Comparison of ENCODE assay signal across 1 cellular context in genomic region chr17:43212641-43213490, GRCh38.
TF ChIP-seq lines count a peak whose summit lies in the region.

No MANE protein-coding gene starts in this region.

TF ChIP-seq in HepG2, 621 proteins besides CTCF, POLR2A, EP300 and RAD21:
- TF ChIP-seq NR2F6 (IDR thresholded peaks at IDR 0.05) (no peak), NR2F6 (CRISPR knock-in tag; IDR thresholded peaks at IDR 0.05) (0 out of 2 replicates have a peak, but pooled peaks have one; percentile 1), ZFP36L2 (CRISPR knock-in tag; IDR thresholded peaks at IDR 0.05) (0 out of 2 replicates have a peak, but pooled peaks have one; percentile 22), DBP (CRISPR knock-in tag; IDR thresholded peaks at IDR 0.05; ENCODE audit: not compliant biosample characterization) (peak; percentile 11), ZNF430 (CRISPR knock-in tag; IDR thresholded peaks at IDR 0.05) (no peak), ARNTL (CRISPR knock-in tag; IDR thresholded peaks at IDR 0.05) (peak; percentile 44; the same call in 1 of the 2 replicates), ZNF546 (CRISPR knock-in tag; conservative IDR thresholded peaks at IDR 0.05) (no peak), ZNF687 (CRISPR knock-in tag; IDR thresholded peaks at IDR 0.05) (peak; percentile 26; the same call in 1 of the 2 replicates), MED1 (CRISPR knock-in tag; IDR thresholded peaks at IDR 0.05) (peak; percentile 54), KDM5B (CRISPR knock-in tag; IDR thresholded peaks at IDR 0.05; ENCODE audit: borderline replicate concordance) (no peak), ZNF652 (CRISPR knock-in tag; IDR thresholded peaks at IDR 0.05; ENCODE audit: borderline replicate concordance, low read depth) (no peak), ZNF44 (CRISPR knock-in tag; IDR thresholded peaks at IDR 0.05) (0 out of 2 replicates have a peak, but pooled peaks have one; percentile 32), ZNF510 (CRISPR knock-in tag; IDR thresholded peaks at IDR 0.05; ENCODE audit: low read depth) (0 out of 2 replicates have a peak, but pooled peaks have one; percentile 54), ZNF343 (CRISPR knock-in tag; IDR thresholded peaks at IDR 0.05) (peak; percentile 35; the same call in 1 of the 2 replicates), MEIS1 (CRISPR knock-in tag; IDR thresholded peaks at IDR 0.05; ENCODE audit: borderline replicate concordance) (0 out of 2 replicates have a peak, but pooled peaks have one; percentile 42), ZBTB42 (CRISPR knock-in tag; IDR thresholded peaks at IDR 0.05) (0 out of 2 replicates have a peak, but pooled peaks have one; percentile 40), ZNF605 (CRISPR knock-in tag; IDR thresholded peaks at IDR 0.05) (no peak), ZNF383 (CRISPR knock-in tag; IDR thresholded peaks at IDR 0.05; ENCODE audit: borderline replicate concordance) (0 out of 2 replicates have a peak, but pooled peaks have one; percentile 71), TCF7L2 (IDR thresholded peaks at IDR 0.05; ENCODE audit: low read depth, low read length) (no peak), ZNF770 (CRISPR knock-in tag; IDR thresholded peaks at IDR 0.05) (no peak), ZNF766 (CRISPR knock-in tag; IDR thresholded peaks at IDR 0.05; ENCODE audit: borderline replicate concordance) (no peak), ZNF598 (CRISPR knock-in tag; IDR thresholded peaks at IDR 0.05; ENCODE audit: borderline replicate concordance) (no peak), ZNF781 (CRISPR knock-in tag; IDR thresholded peaks at IDR 0.05; ENCODE audit: borderline replicate concordance, not compliant biosample characterization) (peak; percentile 11), HNF4A (CRISPR knock-in tag; IDR thresholded peaks at IDR 0.05) (peak; percentile 43), ARHGAP35 (CRISPR knock-in tag; IDR thresholded peaks at IDR 0.05; ENCODE audit: borderline replicate concordance) (no peak), ZNF230 (CRISPR knock-in tag; IDR thresholded peaks at IDR 0.05) (0 out of 2 replicates have a peak, but pooled peaks have one; percentile 47), SRSF4 (IDR thresholded peaks at IDR 0.05; ENCODE audit: low read depth, low read length, poor library complexity, severe bottlenecking) (no peak), NFATC3 (CRISPR knock-in tag; IDR thresholded peaks at IDR 0.05) (0 out of 2 replicates have a peak, but pooled peaks have one; percentile 42), ZNF256 (CRISPR knock-in tag; conservative IDR thresholded peaks at IDR 0.05) (no peak), ELF4 (CRISPR knock-in tag; IDR thresholded peaks at IDR 0.05; ENCODE audit: borderline replicate concordance) (0 out of 2 replicates have a peak, but pooled peaks have one; percentile 2), MAFF (IDR thresholded peaks at IDR 0.05; ENCODE audit: low read depth, low read length) (peak; percentile 66), ELF3 (CRISPR knock-in tag; IDR thresholded peaks at IDR 0.05) (0 out of 2 replicates have a peak, but pooled peaks have one; percentile 16), ZBTB33 (CRISPR knock-in tag; IDR thresholded peaks at IDR 0.05) (peak; percentile 62), TAF1 (CRISPR knock-in tag; IDR thresholded peaks at IDR 0.05) (0 out of 2 replicates have a peak, but pooled peaks have one; percentile 24), GATAD2A (CRISPR knock-in tag; IDR thresholded peaks at IDR 0.05) (peak; percentile 6; the same call in 1 of the 2 replicates), ZNF143 (CRISPR knock-in tag; IDR thresholded peaks at IDR 0.05) (no peak), FUBP1 (CRISPR knock-in tag; IDR thresholded peaks at IDR 0.05; ENCODE audit: borderline replicate concordance) (0 out of 2 replicates have a peak, but pooled peaks have one; percentile 36), ZNF496 (CRISPR knock-in tag; IDR thresholded peaks at IDR 0.05; ENCODE audit: insufficient replicate concordance) (no peak), PAX8 (CRISPR knock-in tag; IDR thresholded peaks at IDR 0.05; ENCODE audit: borderline replicate concordance) (0 out of 2 replicates have a peak, but pooled peaks have one; percentile 67), YEATS4 (CRISPR knock-in tag; IDR thresholded peaks at IDR 0.05; ENCODE audit: borderline replicate concordance) (0 out of 2 replicates have a peak, but pooled peaks have one; percentile 24), KLF12 (CRISPR knock-in tag; IDR thresholded peaks at IDR 0.05; ENCODE audit: borderline replicate concordance) (0 out of 2 replicates have a peak, but pooled peaks have one; percentile 29), XRCC5 (optimal IDR thresholded peaks at IDR 0.05; ENCODE audit: low read length) (no peak), ZBTB38 (CRISPR knock-in tag; IDR thresholded peaks at IDR 0.05) (peak; percentile 45; the same call in 1 of the 2 replicates), MAFK (conservative IDR thresholded peaks at IDR 0.05 in 1 of 2, IDR thresholded peaks at IDR 0.05 in 1 of 2; ENCODE audit: low read length in 2 of 2) (peak; percentile 78 to 81), ZMAT3 (CRISPR knock-in tag; conservative IDR thresholded peaks at IDR 0.05) (no peak)
- TF ChIP-seq, protein P1, sequence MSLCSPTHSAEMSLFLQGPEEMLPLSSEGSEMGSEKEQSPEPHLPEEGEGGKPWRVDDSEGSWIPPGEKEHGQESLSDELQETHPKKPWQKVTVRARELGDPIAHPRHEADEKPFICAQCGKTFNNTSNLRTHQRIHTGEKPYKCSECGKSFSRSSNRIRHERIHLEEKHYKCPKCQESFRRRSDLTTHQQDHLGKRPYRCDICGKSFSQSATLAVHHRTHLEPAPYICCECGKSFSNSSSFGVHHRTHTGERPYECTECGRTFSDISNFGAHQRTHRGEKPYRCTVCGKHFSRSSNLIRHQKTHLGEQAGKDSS (CRISPR knock-in tag; IDR thresholded peaks at IDR 0.05; ENCODE audit: borderline replicate concordance, low read depth): 0 out of 2 replicates have a peak, but pooled peaks have one; percentile 66
- TF ChIP-seq, protein P2, sequence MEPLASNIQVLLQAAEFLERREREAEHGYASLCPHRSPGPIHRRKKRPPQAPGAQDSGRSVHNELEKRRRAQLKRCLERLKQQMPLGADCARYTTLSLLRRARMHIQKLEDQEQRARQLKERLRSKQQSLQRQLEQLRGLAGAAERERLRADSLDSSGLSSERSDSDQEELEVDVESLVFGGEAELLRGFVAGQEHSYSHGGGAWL (CRISPR knock-in tag; IDR thresholded peaks at IDR 0.05): 0 out of 2 replicates have a peak, but pooled peaks have one; percentile 25
- TF ChIP-seq, protein P3, sequence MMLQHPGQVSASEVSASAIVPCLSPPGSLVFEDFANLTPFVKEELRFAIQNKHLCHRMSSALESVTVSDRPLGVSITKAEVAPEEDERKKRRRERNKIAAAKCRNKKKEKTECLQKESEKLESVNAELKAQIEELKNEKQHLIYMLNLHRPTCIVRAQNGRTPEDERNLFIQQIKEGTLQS (CRISPR knock-in tag; IDR thresholded peaks at IDR 0.05): no peak
- TF ChIP-seq, protein P4, sequence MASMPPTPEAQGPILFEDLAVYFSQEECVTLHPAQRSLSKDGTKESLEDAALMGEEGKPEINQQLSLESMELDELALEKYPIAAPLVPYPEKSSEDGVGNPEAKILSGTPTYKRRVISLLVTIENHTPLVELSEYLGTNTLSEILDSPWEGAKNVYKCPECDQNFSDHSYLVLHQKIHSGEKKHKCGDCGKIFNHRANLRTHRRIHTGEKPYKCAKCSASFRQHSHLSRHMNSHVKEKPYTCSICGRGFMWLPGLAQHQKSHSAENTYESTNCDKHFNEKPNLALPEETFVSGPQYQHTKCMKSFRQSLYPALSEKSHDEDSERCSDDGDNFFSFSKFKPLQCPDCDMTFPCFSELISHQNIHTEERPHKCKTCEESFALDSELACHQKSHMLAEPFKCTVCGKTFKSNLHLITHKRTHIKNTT (CRISPR knock-in tag; IDR thresholded peaks at IDR 0.05): no peak
- TF ChIP-seq, protein P5, sequence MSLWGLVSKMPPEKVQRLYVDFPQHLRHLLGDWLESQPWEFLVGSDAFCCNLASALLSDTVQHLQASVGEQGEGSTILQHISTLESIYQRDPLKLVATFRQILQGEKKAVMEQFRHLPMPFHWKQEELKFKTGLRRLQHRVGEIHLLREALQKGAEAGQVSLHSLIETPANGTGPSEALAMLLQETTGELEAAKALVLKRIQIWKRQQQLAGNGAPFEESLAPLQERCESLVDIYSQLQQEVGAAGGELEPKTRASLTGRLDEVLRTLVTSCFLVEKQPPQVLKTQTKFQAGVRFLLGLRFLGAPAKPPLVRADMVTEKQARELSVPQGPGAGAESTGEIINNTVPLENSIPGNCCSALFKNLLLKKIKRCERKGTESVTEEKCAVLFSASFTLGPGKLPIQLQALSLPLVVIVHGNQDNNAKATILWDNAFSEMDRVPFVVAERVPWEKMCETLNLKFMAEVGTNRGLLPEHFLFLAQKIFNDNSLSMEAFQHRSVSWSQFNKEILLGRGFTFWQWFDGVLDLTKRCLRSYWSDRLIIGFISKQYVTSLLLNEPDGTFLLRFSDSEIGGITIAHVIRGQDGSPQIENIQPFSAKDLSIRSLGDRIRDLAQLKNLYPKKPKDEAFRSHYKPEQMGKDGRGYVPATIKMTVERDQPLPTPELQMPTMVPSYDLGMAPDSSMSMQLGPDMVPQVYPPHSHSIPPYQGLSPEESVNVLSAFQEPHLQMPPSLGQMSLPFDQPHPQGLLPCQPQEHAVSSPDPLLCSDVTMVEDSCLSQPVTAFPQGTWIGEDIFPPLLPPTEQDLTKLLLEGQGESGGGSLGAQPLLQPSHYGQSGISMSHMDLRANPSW (CRISPR knock-in tag; IDR thresholded peaks at IDR 0.05; ENCODE audit: borderline replicate concordance): 0 out of 2 replicates have a peak, but pooled peaks have one; percentile 50
TF ChIP-seq in HepG2: peak in this region for 31.
